9 cellular contexts compared by ENCODE assay signal in the genomic region with DNA sequence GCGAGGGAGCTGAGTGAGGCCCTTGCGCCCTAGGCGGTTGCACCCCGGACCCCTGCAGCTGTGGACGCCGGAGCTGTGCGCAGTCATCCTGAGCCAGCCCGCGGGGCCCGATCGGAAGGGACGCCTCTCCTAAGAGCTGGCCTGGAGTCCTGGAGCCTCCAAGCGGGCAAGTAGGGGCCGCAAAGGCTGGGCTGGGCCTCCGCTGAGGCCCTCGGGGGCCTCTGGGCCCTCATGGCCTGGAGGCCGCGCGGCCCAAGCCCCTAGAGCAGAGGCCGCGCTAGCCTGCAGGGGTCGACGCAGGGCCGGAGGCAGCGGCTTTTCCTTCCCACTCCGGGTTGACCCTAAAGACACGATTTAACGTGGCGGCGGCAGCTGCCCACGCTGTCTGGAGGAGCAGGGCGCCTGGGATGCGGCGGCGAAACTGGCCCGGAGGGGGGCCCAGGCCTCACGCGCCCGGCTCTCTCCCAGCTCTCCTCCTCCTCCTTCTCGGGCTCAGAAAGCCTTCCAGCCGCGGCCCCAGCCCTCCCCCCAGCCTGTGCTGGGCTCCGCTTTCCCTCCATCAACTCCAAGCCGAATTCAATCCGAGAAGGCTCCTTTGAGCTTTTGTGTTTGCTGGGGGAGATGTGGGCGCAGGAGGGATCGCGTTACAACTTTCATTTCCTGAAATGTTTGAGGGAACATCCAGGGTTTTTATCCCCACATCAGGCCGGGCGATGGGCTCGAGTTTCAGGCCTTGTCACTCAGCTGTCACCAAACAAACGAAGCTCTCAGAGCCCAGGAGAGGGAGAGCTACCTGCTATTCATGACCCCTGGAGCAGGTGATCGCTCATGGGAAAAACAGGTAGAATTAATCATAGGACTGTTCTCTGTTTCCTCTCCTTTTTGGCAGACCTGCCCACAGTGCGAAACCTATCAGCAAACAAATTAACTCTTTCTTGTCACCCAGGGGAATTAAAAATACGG. TPM values are rescaled to one million over a fixed set of nuclear protein-coding genes. Genes with fewer than 3 reads are reported as not detected.
DNase-seq lines count a peak whose midpoint lies in the region; ATAC-seq and FAIRE-seq lines count a peak whose summit lies in the region.
"Had no signal": no experiment of that assay in that cellular context is flagged by ENCODE, and none has a peak within 500 bp of the region (broad histone marks: within the 10 kb centered on the region; RNA-seq: fewer than 3 reads in every experiment).

No MANE protein-coding gene starts in this region.

- WGBS in right cardiac atrium, result 5% methylated on average over 55 of the region's 55 CpGs

- H3K4me1 Mint-ChIP-seq in activated naive CD8-positive, alpha-beta T cell (ENCODE audit: low read depth), result peaks cover 28% of the 10 kb centered on the region

- no peak for FAIRE-seq in RCC 7860 (lab: Jason Lieb, UNC)

- intact Hi-C loops in right cardiac atrium (cut with DNase I) (no loop called here), posterior vena cava (cut with DNase I) (no loop called here)

- no peaks in the 10 kb centered on the region for H3K9me3 Mint-ChIP-seq in activated naive CD8-positive, alpha-beta T cell (ENCODE audit: low read depth)

- peak overlapping the region; percentile 59 for H3K4me3 ChIP-seq in HUES48 (ENCODE audit: low read depth, low read length)
- peak overlapping the region; percentile 29 for H3K4me3 ChIP-seq in right cardiac atrium (ENCODE audit: low read length)
- H3K4me3 ChIP-seq in skeletal muscle satellite cell (ENCODE audit: low read length), result peak overlapping the region; percentile 63
- H3K4me3 ChIP-seq: mucosa of descending colon had no signal

- H3K27ac Mint-ChIP-seq in activated naive CD8-positive, alpha-beta T cell, result no peak overlapping the region

- H3K27me3 ChIP-seq in HUES48 (ENCODE audit: control insufficient read depth, insufficient read depth, low read length) (peaks cover 84% of the 10 kb centered on the region), right cardiac atrium (ENCODE audit: control insufficient read depth, insufficient read depth) (peaks cover 6% of the 10 kb centered on the region), skeletal muscle satellite cell (ENCODE audit: control insufficient read depth, insufficient read depth, low read length) (no peaks in the 10 kb centered on the region)

- H3K9me3 ChIP-seq in HUES48 (ENCODE audit: control insufficient read depth, insufficient read depth, low read length) (no peaks in the 10 kb centered on the region), right cardiac atrium (ENCODE audit: control insufficient read depth, low read length) (no peaks in the 10 kb centered on the region), skeletal muscle satellite cell (replicated peaks; ENCODE audit: low read length) (no peaks in the 10 kb centered on the region)
- H3K9me3 ChIP-seq: mucosa of descending colon had no signal

- peaks cover 50% of the 10 kb centered on the region for H3K4me1 ChIP-seq in HUES48 (ENCODE audit: control insufficient read depth, insufficient read depth, low read length)
- no peaks in the 10 kb centered on the region for H3K4me1 ChIP-seq in right cardiac atrium (ENCODE audit: control insufficient read depth, insufficient read depth, low read length)
- H3K4me1 ChIP-seq in skeletal muscle satellite cell (ENCODE audit: control insufficient read depth, insufficient read depth, low read length), result peaks cover 63% of the 10 kb centered on the region

- H3K36me3 ChIP-seq in HUES48 (ENCODE audit: control insufficient read depth, insufficient read depth, low read length) (no peaks in the 10 kb centered on the region), skeletal muscle satellite cell (ENCODE audit: insufficient read depth, low read length) (peaks cover 53% of the 10 kb centered on the region)

- no peak overlapping the region for H3K27ac ChIP-seq in HUES48 (ENCODE audit: low read depth, low read length)
- no peak overlapping the region for H3K27ac ChIP-seq in right cardiac atrium (ENCODE audit: low read length)

- H3K9ac ChIP-seq in HUES48 (ENCODE audit: low read depth, low read length) (no peak overlapping the region; the same call in 1 of the 2 replicates), skeletal muscle satellite cell (ENCODE audit: low read depth, low read length) (peak overlapping the region; percentile 90)

- ATAC-seq in right cardiac atrium, result peak; percentile 32 to 55
- ATAC-seq in HG03139 (IDR thresholded peaks at IDR 0.05; ENCODE audit: unreplicated experiment), result no peak
- ATAC-seq: mucosa of descending colon had no signal

- H3K27me3 Mint-ChIP-seq in activated naive CD8-positive, alpha-beta T cell, result peaks cover 35% of the 10 kb centered on the region

- H3K36me3 Mint-ChIP-seq in activated naive CD8-positive, alpha-beta T cell, result no peaks in the 10 kb centered on the region

- DNase-seq in right cardiac atrium, result peak in 1 of 3 donors; percentile 57
- DNase-seq in SHP77 (lab: John Stamatoyannopoulos, UW), result no peak
- DNase-seq in posterior vena cava (ENCODE audit: low spot score), result no peak
- DNase-seq in RCC 7860 (ENCODE audit: low spot score), result no peak
- DNase-seq: mucosa of descending colon had no signal

- H3K4me2 ChIP-seq in skeletal muscle satellite cell (ENCODE audit: low read length), result peak overlapping the region; percentile 95

- peak overlapping the region; percentile 53 for H3K4me3 Mint-ChIP-seq in activated naive CD8-positive, alpha-beta T cell

RNA-seq across cellular contexts. Expression of gene SIX1, which starts 11.5 kb away (rescaled TPM):
- total RNA-seq in right cardiac atrium (not detected), posterior vena cava (1 to 10 TPM; 4.3 TPM)
- 0.14 TPM for polyA plus RNA-seq in right cardiac atrium
- total RNA-seq in skeletal muscle satellite cell (2012; rRNA removed), result 8.1 and 15.9 TPM in 2 replicates

Comparison
In these comparisons a context has a peak if more than half of its experiments do, and no peak if none do; other contexts are left out.
1. RNA of gene SIX1, which starts 11.5 kb away (total RNA-seq): 4.3 TPM in posterior vena cava; not detected in right cardiac atrium; every median in the first group is over 4 times any median in the second.
2. Peak in every context shown above with its lines, with median percentiles within 50 percentile points of each other: H3K4me3 ChIP-seq.